ENCODE assay signal across 24 cellular contexts in genomic region chr12:75703131-75703530, GRCh38.
DNase-seq lines count a peak whose midpoint lies in the region; TF ChIP-seq lines count a peak whose summit lies in the region.
"Had no signal": no experiment of that assay in that cellular context is flagged by ENCODE, and none has a peak within 500 bp of the region (broad histone marks: within the 10 kb centered on the region; RNA-seq: fewer than 3 reads in every experiment).

No MANE protein-coding gene starts in this region.

- H3K4me1 ChIP-seq in neural progenitor cell = no peaks in the 10 kb centered on the region

- peak; percentile 20 for DNase-seq in DMS53 (lab: John Stamatoyannopoulos, UW)
- DNase-seq in DMS53 treated with DMSO at 0.1 percent for 48 hours (lab: John Stamatoyannopoulos, UW; ENCODE audit: unreplicated experiment) = no peak
- DNase-seq in SW480 (ENCODE audit: low spot score) = peak; percentile 74
- no peak for DNase-seq in NCI-H1092 (lab: John Stamatoyannopoulos, UW)
- DNase-seq in NCI-H1930 (lab: John Stamatoyannopoulos, UW) = no peak
- no peak for DNase-seq in NCI-H69 (lab: John Stamatoyannopoulos, UW)
- DNase-seq in neural progenitor cell (ENCODE audit: low spot score) = no peak
- DNase-seq: ACHN, BE2C, EL, GDM1, GOT3, Kasumi-1, MV-4-11, NCI-H1105 treated with DMSO at 0.1 percent for 48 hours, NCI-H2029 treated with DMSO at 0.1 percent for 48 hours, NCI-H2227 treated with DMSO at 0.1 percent for 48 hours, NCI-H526 treated with DMSO at 0.1 percent for 48 hours, SHP77 had no signal

- TF ChIP-seq CTCF in nephron (IDR thresholded peaks at IDR 0.05; ENCODE audit: unreplicated experiment in 3 of 3) (no peak), neural progenitor cell (IDR thresholded peaks at IDR 0.05) (no peak)

- H3F3A ChIP-seq in neural progenitor cell (ENCODE audit: low read depth) = no peaks in the 10 kb centered on the region

- peaks cover 65% of the 10 kb centered on the region for H3K4me1 Mint-ChIP-seq in nephron
- H3K4me1 Mint-ChIP-seq in neural progenitor cell = peaks cover 29% of the 10 kb centered on the region

- H3K9ac ChIP-seq in neural progenitor cell = no peak overlapping the region

- no peaks in the 10 kb centered on the region for H3K36me3 Mint-ChIP-seq in nephron (ENCODE audit: low read depth)
- no peaks in the 10 kb centered on the region for H3K36me3 Mint-ChIP-seq in neural progenitor cell

- H3K4me2 ChIP-seq in neural progenitor cell = no peak overlapping the region

- H3K9me3 Mint-ChIP-seq in nephron (peaks cover 2% of the 10 kb centered on the region), neural progenitor cell (no peaks in the 10 kb centered on the region)

- H4K20me1 ChIP-seq in neural progenitor cell (ENCODE audit: low read depth) = no peaks in the 10 kb centered on the region

- H3K9me3 ChIP-seq in neural progenitor cell (ENCODE audit: low read depth) = no peaks in the 10 kb centered on the region
- H3K9me3 ChIP-seq: BE2C, HAP-1 had no signal

- H3K27ac ChIP-seq in neural progenitor cell = no peak overlapping the region
- H3K27ac ChIP-seq: HL-60, RWPE1 had no signal

- no peaks in the 10 kb centered on the region for H3K27me3 ChIP-seq in neural progenitor cell
- H3K27me3 ChIP-seq: BE2C had no signal

- H3K36me3 ChIP-seq in neural progenitor cell = no peaks in the 10 kb centered on the region
- H3K36me3 ChIP-seq: BE2C, HAP-1 had no signal

- no peak overlapping the region for H2AFZ ChIP-seq in neural progenitor cell (replicated peaks)

- peak overlapping the region; percentile 55 to 67 (median 63) for H3K27ac Mint-ChIP-seq in nephron
- H3K27ac Mint-ChIP-seq in neural progenitor cell = no peak overlapping the region

- H3K4me3 Mint-ChIP-seq in nephron (no peak overlapping the region), neural progenitor cell (no peak overlapping the region)

- H3K27me3 Mint-ChIP-seq in nephron (ENCODE audit: low read depth) = no peaks in the 10 kb centered on the region
- no peaks in the 10 kb centered on the region for H3K27me3 Mint-ChIP-seq in neural progenitor cell (ENCODE audit: insufficient read depth, low read depth)

- no peak overlapping the region for H3K4me3 ChIP-seq in neural progenitor cell
- H3K4me3 ChIP-seq: GM12878, HAP-1 had no signal

- H3K79me2 ChIP-seq in neural progenitor cell (ENCODE audit: low read depth) = no peaks in the 10 kb centered on the region

Comparison
In these comparisons a context has a peak if more than half of its experiments do, and no peak if none do; other contexts are left out.
1. DNase-seq: peak in DMS53 (single experiment) and SW480 (single experiment); none in DMS53 treated with DMSO at 0.1 percent for 48 hours (single experiment), NCI-H1092 (single experiment), NCI-H1930 (0 of 2), NCI-H69 (single experiment) and neural progenitor cell (single experiment).